ENCODE assay signal across 16 cellular contexts in genomic region chr12:49932746-49933145, GRCh38. TPM values are rescaled to one million over a fixed set of nuclear protein-coding genes. Genes with fewer than 3 reads are reported as not detected.
A peak's percentile ranks its signal among the peaks of the same experiment; 100 is the strongest.
DNase-seq lines count a peak whose midpoint lies in the region; ATAC-seq and TF ChIP-seq lines count a peak whose summit lies in the region.
"Had no signal": no experiment of that assay in that cellular context is flagged by ENCODE, and none has a peak within 500 bp of the region (broad histone marks: within the 10 kb centered on the region; RNA-seq: fewer than 3 reads in every experiment).

No MANE protein-coding gene starts in this region.

- H3K4me3 ChIP-seq in esophagus (ENCODE audit: low read depth in 1 of 2, low read length in 2 of 2), result no peak overlapping the region
- no peak overlapping the region for H3K4me3 ChIP-seq in parathyroid adenoma (ENCODE audit: low read depth, low read length)
- no peak overlapping the region for H3K4me3 ChIP-seq in A673 (ENCODE audit: low read depth, low read length, poor library complexity, severe bottlenecking)
- H3K4me3 ChIP-seq: A549, K562 had no signal

- H3K27ac ChIP-seq in esophagus (ENCODE audit: low read depth in 2 of 2, low read length in 1 of 2), result peak overlapping the region; percentile 17 to 44
- no peak overlapping the region for H3K27ac ChIP-seq in parathyroid adenoma
- H3K27ac ChIP-seq in A673 (ENCODE audit: low read depth, low read length, poor library complexity, severe bottlenecking), result no peak overlapping the region
- H3K27ac ChIP-seq: A549 had no signal

- no peaks in the 10 kb centered on the region for H3K9me3 Mint-ChIP-seq in activated T-cell treated with anti-CD3 and anti-CD28 coated beads, Interleukin-2, amount 50 U/mL, for 72 hours
- H3K9me3 Mint-ChIP-seq: CD8-positive, alpha-beta T cell had no signal

- H3K27ac Mint-ChIP-seq in activated T-cell treated with anti-CD3 and anti-CD28 coated beads, Interleukin-2, amount 50 U/mL, for 72 hours, result no peak overlapping the region
- H3K27ac Mint-ChIP-seq: CD14-positive monocyte; CD8-positive, alpha-beta T cell had no signal

- no peak for TF ChIP-seq CTCF in parathyroid adenoma (IDR thresholded peaks at IDR 0.05)
- TF ChIP-seq CTCF in A673 (conservative IDR thresholded peaks at IDR 0.05; ENCODE audit: low read depth, low read length), result no peak

- TF ChIP-seq EP300 in Ishikawa (IDR thresholded peaks at IDR 0.05; ENCODE audit: borderline replicate concordance), result no peak

- ATAC-seq in GM19467 (IDR thresholded peaks at IDR 0.05; ENCODE audit: unreplicated experiment), result no peak
- ATAC-seq in activated T-cell treated with anti-CD3 and anti-CD28 coated beads, Interleukin-2, amount 50 U/mL, for 72 hours (replicated peaks in 1 of 2), result no peak
- ATAC-seq: CD8-positive, alpha-beta T cell; HepG2 had no signal

- H3K27me3 ChIP-seq in esophagus (ENCODE audit: control insufficient read depth in 1 of 2, insufficient read depth in 2 of 2, low read length in 2 of 2), result no peaks in the 10 kb centered on the region
- no peaks in the 10 kb centered on the region for H3K27me3 ChIP-seq in parathyroid adenoma (ENCODE audit: control insufficient read depth, insufficient read depth, low read length)
- H3K27me3 ChIP-seq in A673 (replicated peaks; ENCODE audit: insufficient read depth, low read depth, low read length, poor library complexity), result no peaks in the 10 kb centered on the region

- CTCF ChIA-PET in A673 (lab: Charles Lee), result interaction anchor here (0.8 kb wide), 1 partner anchor 13 kb away, joined by 3 read pairs; no protein-coding TSS in a partner anchor

- H3K36me3 Mint-ChIP-seq in activated T-cell treated with anti-CD3 and anti-CD28 coated beads, Interleukin-2, amount 50 U/mL, for 72 hours (ENCODE audit: insufficient read depth in 2 of 2), result no peaks in the 10 kb centered on the region
- H3K36me3 Mint-ChIP-seq: CD14-positive monocyte; CD8-positive, alpha-beta T cell had no signal

- WGBS in esophagus, 2 donors, result 68 to 70% methylated on average over 6 of the region's 6 CpGs

- H3K79me2 ChIP-seq in parathyroid adenoma, result no peaks in the 10 kb centered on the region

- BruUV-seq in A673 (replicated peaks; lab: Mats Ljungman, UMichigan), result no TSS peak

- peaks cover 9% of the 10 kb centered on the region for H3K27me3 Mint-ChIP-seq in activated T-cell treated with anti-CD3 and anti-CD28 coated beads, Interleukin-2, amount 50 U/mL, for 72 hours (ENCODE audit: low read depth)

- DNase-seq in NCI-H2171 (lab: John Stamatoyannopoulos, UW) (no peak), A673 (ENCODE audit: low spot score) (no peak)
- DNase-seq in activated T-cell treated with anti-CD3 and anti-CD28 coated beads, Interleukin-2, amount 50 U/mL, for 72 hours, result no peak
- DNase-seq: CD8-positive, alpha-beta T cell; COR-L47; DND-41; GDM1 had no signal

- H2AFZ ChIP-seq in parathyroid adenoma, result peak overlapping the region; percentile 29

- POLR2A ChIA-PET in A673 (lab: Charles Lee; ENCODE audit: low non-redundant PET), result interaction anchor here (0.6 kb wide), 1 partner anchor 25 kb away, joined by 12 read pairs; no protein-coding TSS in a partner anchor

- H3K9ac ChIP-seq in parathyroid adenoma, result no peak overlapping the region

- intact Hi-C loops in A673 (cut with micrococcal nuclease; ENCODE audit: unreplicated experiment), result no loop called here

- TF ChIP-seq RAD21 in Ishikawa (IDR thresholded peaks at IDR 0.05; ENCODE audit: low read depth), result no peak

- no peak overlapping the region for H3K4me2 ChIP-seq in parathyroid adenoma (ENCODE audit: low read length)
- H3K4me2 ChIP-seq: A549 had no signal

- H3K36me3 ChIP-seq in esophagus (ENCODE audit: control insufficient read depth in 2 of 2, insufficient read depth in 2 of 2, low read length in 1 of 2), result no peaks in the 10 kb centered on the region
- H3K36me3 ChIP-seq in parathyroid adenoma (ENCODE audit: control insufficient read depth, insufficient read depth, low read length), result no peaks in the 10 kb centered on the region
- H3K36me3 ChIP-seq in A673 (ENCODE audit: insufficient read depth, low read length, poor library complexity, severe bottlenecking), result no peaks in the 10 kb centered on the region

- no peak overlapping the region for H3K4me3 Mint-ChIP-seq in activated T-cell treated with anti-CD3 and anti-CD28 coated beads, Interleukin-2, amount 50 U/mL, for 72 hours
- H3K4me3 Mint-ChIP-seq: CD14-positive monocyte; CD8-positive, alpha-beta T cell had no signal

- H3K9me3 ChIP-seq in esophagus (ENCODE audit: control insufficient read depth in 2 of 2, insufficient read depth in 1 of 2, low read depth in 1 of 2, low read length in 1 of 2) (peaks cover 0 to 2% of the 10 kb centered on the region in 2 donors), parathyroid adenoma (ENCODE audit: control insufficient read depth, low read length) (no peaks in the 10 kb centered on the region), A673 (ENCODE audit: low read depth, low read length, poor library complexity, severe bottlenecking) (no peaks in the 10 kb centered on the region)
- H3K9me3 ChIP-seq: A549 had no signal

- H3K4me1 Mint-ChIP-seq in activated T-cell treated with anti-CD3 and anti-CD28 coated beads, Interleukin-2, amount 50 U/mL, for 72 hours (ENCODE audit: low read depth), result no peaks in the 10 kb centered on the region
- H3K4me1 Mint-ChIP-seq: CD14-positive monocyte had no signal

- H3K4me1 ChIP-seq in esophagus (ENCODE audit: control insufficient read depth in 2 of 2, insufficient read depth in 2 of 2, low read length in 1 of 2), result peaks cover under 1 to 9% of the 10 kb centered on the region in 2 donors
- H3K4me1 ChIP-seq in parathyroid adenoma, result peaks cover 10% of the 10 kb centered on the region
- H3K4me1 ChIP-seq in A673 (ENCODE audit: insufficient read depth, low read length, poor library complexity, severe bottlenecking), result no peaks in the 10 kb centered on the region

TF ChIP-seq in Ishikawa, 13 proteins besides CTCF, POLR2A, EP300 and RAD21:
- TF ChIP-seq REST (IDR thresholded peaks at IDR 0.05; ENCODE audit: low read depth) (no peak), TEAD4 (IDR thresholded peaks at IDR 0.05) (no peak), USF1 (IDR thresholded peaks at IDR 0.05) (peak; percentile 54), YY1 (IDR thresholded peaks at IDR 0.05; ENCODE audit: low read depth) (0 out of 2 replicates have a peak, but pooled peaks have one; percentile 16), MAX (IDR thresholded peaks at IDR 0.05) (peak; percentile 85)

RNA-seq across cellular contexts. Expression of gene AQP2, which starts 17.8 kb away (rescaled TPM):
- polyA plus RNA-seq in esophagus, result not detected
- not detected in 2 replicates for total RNA-seq in A673 (2021)
- total RNA-seq in activated T-cell treated with anti-CD3 and anti-CD28 coated beads, Interleukin-2, amount 50 U/mL, for 72 hours, result not detected
- total RNA-seq: CD8-positive, alpha-beta T cell; HepG2; K562 had no signal
- polyA plus RNA-seq: A549, BJ, CD14-positive monocyte, HepG2, K562 had no signal

RNA-seq across cellular contexts. Expression of gene AQP5, which starts 28.9 kb away (rescaled TPM):
- 10 to 100 TPM in 1 of 2 donors, 1 to 10 TPM in 1; 3.1 to 48.8 TPM for polyA plus RNA-seq in esophagus
- total RNA-seq in A673 (2021), result not detected in 2 replicates
- total RNA-seq in activated T-cell treated with anti-CD3 and anti-CD28 coated beads, Interleukin-2, amount 50 U/mL, for 72 hours, result not detected
- total RNA-seq: CD8-positive, alpha-beta T cell; HepG2; K562 had no signal
- polyA plus RNA-seq: A549, BJ, CD14-positive monocyte, HepG2, K562 had no signal

RNA-seq across cellular contexts. Expression of gene FAIM2, which starts 29.0 kb away (rescaled TPM):
- polyA plus RNA-seq in esophagus, result under 1 TPM; 0.36 to 0.39 TPM
- total RNA-seq in A673 (2021), result 0.11 TPM in 1 of 2 replicates, not detected in the other
- total RNA-seq in activated T-cell treated with anti-CD3 and anti-CD28 coated beads, Interleukin-2, amount 50 U/mL, for 72 hours, result under 1 TPM; 0.39 to 0.67 TPM
- total RNA-seq: CD8-positive, alpha-beta T cell; HepG2; K562 had no signal
- polyA plus RNA-seq: CD14-positive monocyte, HepG2 had no signal

RNA-seq across cellular contexts. Expression of gene AQP6, which starts 40.0 kb away (rescaled TPM):
- under 1 TPM; 0.02 to 0.08 TPM for polyA plus RNA-seq in esophagus
- total RNA-seq in A673 (2021), result not detected in 2 replicates
- total RNA-seq in activated T-cell treated with anti-CD3 and anti-CD28 coated beads, Interleukin-2, amount 50 U/mL, for 72 hours, result not detected
- total RNA-seq: CD8-positive, alpha-beta T cell had no signal
- polyA plus RNA-seq: BJ, CD14-positive monocyte had no signal

Comparison
In these comparisons a context has a peak if more than half of its experiments do, and no peak if none do; other contexts are left out.
1. H3K27ac ChIP-seq: peak in esophagus (2 of 2); none in parathyroid adenoma (single experiment) and A673 (single experiment).